Comparison of ENCODE assay signal across 14 cellular contexts in genomic region chr22:45678961-45679912, GRCh38. TPM values are rescaled to one million over a fixed set of nuclear protein-coding genes. Genes with fewer than 3 reads are reported as not detected.
A peak's percentile ranks its signal among the peaks of the same experiment; 100 is the strongest.
DNase-seq lines count a peak whose midpoint lies in the region; ATAC-seq and TF ChIP-seq lines count a peak whose summit lies in the region.
"Had no signal": no experiment of that assay in that cellular context is flagged by ENCODE, and none has a peak within 500 bp of the region (broad histone marks: within the 10 kb centered on the region; RNA-seq: fewer than 3 reads in every experiment).

No MANE protein-coding gene starts in this region.

- no peak overlapping the region for H3K27ac Mint-ChIP-seq in stimulated activated naive CD8-positive, alpha-beta T cell treated with anti-CD3 and anti-CD28 coated beads, Interleukin-15, amount 100 ng/mL, for 72 hours
- no peak overlapping the region for H3K27ac Mint-ChIP-seq in chondrocyte (ENCODE audit: unreplicated experiment)
- H3K27ac Mint-ChIP-seq: CD14-positive monocyte; endodermal cell; T-helper 2 cell treated with Interferon-gamma antibody and Interleukin-4, amounts not matched to agents 5 μg/mL and 100 μg/mL, for 36 hours had no signal

- H3K4me3 Mint-ChIP-seq in stimulated activated naive CD8-positive, alpha-beta T cell treated with anti-CD3 and anti-CD28 coated beads, Interleukin-15, amount 100 ng/mL, for 72 hours, result no peak overlapping the region
- H3K4me3 Mint-ChIP-seq in chondrocyte (ENCODE audit: unreplicated experiment), result no peak overlapping the region
- H3K4me3 Mint-ChIP-seq: endodermal cell; T-helper 2 cell treated with Interferon-gamma antibody and Interleukin-4, amounts not matched to agents 5 μg/mL and 100 μg/mL, for 36 hours had no signal

- no peaks in the 10 kb centered on the region for H3K36me3 Mint-ChIP-seq in chondrocyte (ENCODE audit: low read depth)

- ATAC-seq in stimulated activated naive CD8-positive, alpha-beta T cell treated with anti-CD3 and anti-CD28 coated beads, Interleukin-15, Interleukin-2, amounts not matched to agents 100 U/mL and 50 U/mL, for 24 hours, result peak; percentile 36
- ATAC-seq in stimulated activated naive CD8-positive, alpha-beta T cell treated with anti-CD3 and anti-CD28 coated beads, Interleukin-15, amount 100 ng/mL, for 72 hours, result no peak

- H3K4me1 Mint-ChIP-seq in stimulated activated naive CD8-positive, alpha-beta T cell treated with anti-CD3 and anti-CD28 coated beads, Interleukin-15, amount 100 ng/mL, for 72 hours, result peaks cover 30% of the 10 kb centered on the region
- peaks cover 31% of the 10 kb centered on the region for H3K4me1 Mint-ChIP-seq in chondrocyte (ENCODE audit: low read depth)

- H3K9me3 Mint-ChIP-seq in stimulated activated naive CD8-positive, alpha-beta T cell treated with anti-CD3 and anti-CD28 coated beads, Interleukin-15, amount 100 ng/mL, for 72 hours, result no peaks in the 10 kb centered on the region
- no peaks in the 10 kb centered on the region for H3K9me3 Mint-ChIP-seq in chondrocyte (ENCODE audit: low read depth)
- H3K9me3 Mint-ChIP-seq: CD14-positive monocyte; endodermal cell; T-helper 2 cell treated with Interferon-gamma antibody and Interleukin-4, amounts not matched to agents 5 μg/mL and 100 μg/mL, for 36 hours had no signal

- no peak for TF ChIP-seq CTCF in chondrocyte (IDR thresholded peaks at IDR 0.05)

- H3K27me3 Mint-ChIP-seq in stimulated activated naive CD8-positive, alpha-beta T cell treated with anti-CD3 and anti-CD28 coated beads, Interleukin-15, amount 100 ng/mL, for 72 hours, result no peaks in the 10 kb centered on the region
- H3K27me3 Mint-ChIP-seq in chondrocyte (ENCODE audit: low read depth), result no peaks in the 10 kb centered on the region

- DNase-seq in stimulated activated naive CD8-positive, alpha-beta T cell treated with anti-CD3 and anti-CD28 coated beads, Interleukin-15, Interleukin-2, amounts not matched to agents 100 U/mL and 50 U/mL, for 24 hours, result no peak
- no peak for DNase-seq in stimulated activated naive CD8-positive, alpha-beta T cell treated with anti-CD3 and anti-CD28 coated beads, Interleukin-15, amount 100 ng/mL, for 72 hours
- DNase-seq in NCI-H1694 (lab: John Stamatoyannopoulos, UW) (peak; percentile 53), dermis blood vessel endothelial cell (peak; percentile 7), chondrocyte (ENCODE audit: low spot score) (no peak), germinal center (ENCODE audit: low spot score) (no peak), NAMALWA (ENCODE audit: low spot score) (no peak)
- no peak for DNase-seq in central memory CD4-positive, alpha-beta T cell
- DNase-seq: activated gamma-delta T cell, endodermal cell, islet precursor cell, ovary had no signal

RNA-seq across cellular contexts. Expression of gene ATXN10, which starts 7.6 kb away (rescaled TPM):
- 92.4 and 127 TPM in 2 replicates for total RNA-seq in dermis blood vessel endothelial cell
- total RNA-seq in chondrocyte, result 113 to 146 TPM (median 117 TPM) in 3 replicates

Comparison
In these comparisons a context has a peak if more than half of its experiments do, and no peak if none do; other contexts are left out.
1. DNase-seq: peak in NCI-H1694 (single experiment) and dermis blood vessel endothelial cell (single experiment); none in stimulated activated naive CD8-positive, alpha-beta T cell treated with anti-CD3 and anti-CD28 coated beads, Interleukin-15, Interleukin-2, amounts not matched to agents 100 U/mL and 50 U/mL, for 24 hours (single experiment), stimulated activated naive CD8-positive, alpha-beta T cell treated with anti-CD3 and anti-CD28 coated beads, Interleukin-15, amount 100 ng/mL, for 72 hours (0 of 2), chondrocyte (single experiment), central memory CD4-positive, alpha-beta T cell (single experiment), germinal center (single experiment) and NAMALWA (single experiment).